ENCODE assay signal across 10 cellular contexts in genomic region chr20:48723308-48724264, GRCh38.
DNase-seq lines count a peak whose midpoint lies in the region; ATAC-seq and TF ChIP-seq lines count a peak whose summit lies in the region.
"Had no signal": no experiment of that assay in that cellular context is flagged by ENCODE, and none has a peak within 500 bp of the region (broad histone marks: within the 10 kb centered on the region; RNA-seq: fewer than 3 reads in every experiment).

No MANE protein-coding gene starts in this region.

- no peak overlapping the region for H3K18ac ChIP-seq in mesendoderm (ENCODE audit: low read length)

- H3K27me3 ChIP-seq in mesendoderm (ENCODE audit: insufficient read depth, low read length, poor library complexity) = no peaks in the 10 kb centered on the region
- H3K27me3 ChIP-seq in uterus = no peaks in the 10 kb centered on the region

- peak overlapping the region; percentile 18 for H3K27ac Mint-ChIP-seq in activated CD4-positive, alpha-beta memory T cell treated with anti-CD3 and anti-CD28 coated beads for 36 hours
- no peak overlapping the region for H3K27ac Mint-ChIP-seq in activated CD4-positive, alpha-beta memory T cell treated with anti-CD3 and anti-CD28 coated beads, Interleukin-2, amount 10 ng/mL, durations not matched to agents 7 days and 5 days
- H3K27ac Mint-ChIP-seq in chondrocyte (ENCODE audit: unreplicated experiment) = peak overlapping the region; percentile 94

- no peaks in the 10 kb centered on the region for H3K9me3 ChIP-seq in uterus

- no CpG with 5 or more reads among the region's 29 CpGs for WGBS in mesendoderm (ENCODE audit: extremely low coverage, insufficient coverage, low lambda C conversion rate)

- intact Hi-C loops in activated CD4-positive, alpha-beta memory T cell treated with anti-CD3 and anti-CD28 coated beads for 36 hours (cut with micrococcal nuclease) = no loop called here
- intact Hi-C loops in uterus (cut with DNase I; ENCODE audit: low total_unique reads) = no loop called here

- CTCF ChIA-PET in activated CD4-positive, alpha-beta memory T cell treated with anti-CD3 and anti-CD28 coated beads for 36 hours (lab: Charles Lee) = no interaction called here
- CTCF ChIA-PET in activated CD4-positive, alpha-beta memory T cell treated with anti-CD3 and anti-CD28 coated beads, Interleukin-2, amount 10 ng/mL, durations not matched to agents 7 days and 5 days (lab: Charles Lee) = no interaction called here

- H2AK5ac ChIP-seq in mesendoderm (ENCODE audit: low read length) = no peak overlapping the region

- H3K36me3 ChIP-seq in mesendoderm (ENCODE audit: control insufficient read depth, insufficient read depth, low read length) (peaks cover 4% of the 10 kb centered on the region), uterus (no peaks in the 10 kb centered on the region)

- H4K5ac ChIP-seq in mesendoderm (ENCODE audit: low read length) = no peak overlapping the region

- H3K36me3 Mint-ChIP-seq in activated CD4-positive, alpha-beta memory T cell treated with anti-CD3 and anti-CD28 coated beads for 36 hours = peaks cover 36% of the 10 kb centered on the region
- peaks cover 79% of the 10 kb centered on the region for H3K36me3 Mint-ChIP-seq in activated CD4-positive, alpha-beta memory T cell treated with anti-CD3 and anti-CD28 coated beads, Interleukin-2, amount 10 ng/mL, durations not matched to agents 7 days and 5 days (ENCODE audit: low read depth)
- peaks cover 2% of the 10 kb centered on the region for H3K36me3 Mint-ChIP-seq in chondrocyte (ENCODE audit: low read depth)

- peaks cover 22% of the 10 kb centered on the region for H3K79me1 ChIP-seq in mesendoderm (ENCODE audit: low read length)

- H4K8ac ChIP-seq in mesendoderm (ENCODE audit: low read depth, low read length) = no peak overlapping the region

- no peak overlapping the region for H3K4me3 Mint-ChIP-seq in activated CD4-positive, alpha-beta memory T cell treated with anti-CD3 and anti-CD28 coated beads for 36 hours
- no peak overlapping the region for H3K4me3 Mint-ChIP-seq in activated CD4-positive, alpha-beta memory T cell treated with anti-CD3 and anti-CD28 coated beads, Interleukin-2, amount 10 ng/mL, durations not matched to agents 7 days and 5 days
- H3K4me3 Mint-ChIP-seq in chondrocyte (ENCODE audit: unreplicated experiment) = no peak overlapping the region

- H3K23ac ChIP-seq in mesendoderm (ENCODE audit: low read length) = no peak overlapping the region

- no peaks in the 10 kb centered on the region for H3K4me1 ChIP-seq in mesendoderm (ENCODE audit: control insufficient read depth, low read depth, low read length)
- H3K4me1 ChIP-seq in uterus = no peaks in the 10 kb centered on the region

- H3K27ac ChIP-seq in mesendoderm (ENCODE audit: low read depth, low read length) (no peak overlapping the region), uterus (peak overlapping the region; percentile 33 to 47)
- H3K27ac ChIP-seq: C4-2B had no signal

- no peak overlapping the region for H3K4ac ChIP-seq in mesendoderm (ENCODE audit: low read depth, low read length)

- TF ChIP-seq CTCF in chondrocyte (IDR thresholded peaks at IDR 0.05) (peak; percentile 70), uterus (IDR thresholded peaks at IDR 0.05) (no peak)

- no peak for DNase-seq in activated CD4-positive, alpha-beta memory T cell treated with anti-CD3 and anti-CD28 coated beads for 36 hours
- DNase-seq in activated CD4-positive, alpha-beta memory T cell treated with anti-CD3 and anti-CD28 coated beads, Interleukin-2, amount 10 ng/mL, durations not matched to agents 7 days and 5 days = no peak
- peak; percentile 32 for DNase-seq in chondrocyte (ENCODE audit: low spot score)
- DNase-seq in mesendoderm = no peak
- peak in 1 of 2 donors; percentile 30 for DNase-seq in uterus
- DNase-seq in stimulated activated CD4-positive, alpha-beta T cell treated with anti-CD3 and anti-CD28 coated beads, Interleukin-1b, Interleukin-23, amount 100 ng/mL, for 48 hours = no peak
- DNase-seq: effector memory CD4-positive, alpha-beta T cell had no signal

- POLR2A ChIA-PET in activated CD4-positive, alpha-beta memory T cell treated with anti-CD3 and anti-CD28 coated beads for 36 hours (lab: Charles Lee) = no interaction called here
- POLR2A ChIA-PET in activated CD4-positive, alpha-beta memory T cell treated with anti-CD3 and anti-CD28 coated beads, Interleukin-2, amount 10 ng/mL, durations not matched to agents 7 days and 5 days (lab: Charles Lee) = interaction anchor here (0.8 to 2.8 kb wide), 3 partner anchors 15 to 28 kb away, joined by 3 to 12 read pairs (median 4); no protein-coding TSS in a partner anchor

- no peak overlapping the region for H2BK120ac ChIP-seq in mesendoderm (ENCODE audit: low read depth, low read length)

- no peak overlapping the region for H3K9ac ChIP-seq in mesendoderm (ENCODE audit: low read length)

- H3K9me3 Mint-ChIP-seq in activated CD4-positive, alpha-beta memory T cell treated with anti-CD3 and anti-CD28 coated beads for 36 hours = no peaks in the 10 kb centered on the region
- no peaks in the 10 kb centered on the region for H3K9me3 Mint-ChIP-seq in activated CD4-positive, alpha-beta memory T cell treated with anti-CD3 and anti-CD28 coated beads, Interleukin-2, amount 10 ng/mL, durations not matched to agents 7 days and 5 days
- H3K9me3 Mint-ChIP-seq in chondrocyte (ENCODE audit: low read depth) = no peaks in the 10 kb centered on the region

- H3K4me3 ChIP-seq in mesendoderm (ENCODE audit: low read length) (no peak overlapping the region), uterus (no peak overlapping the region)

- TF ChIP-seq POLR2A in uterus (IDR thresholded peaks at IDR 0.05) = no peak

- no peak overlapping the region for H3K4me2 ChIP-seq in mesendoderm (ENCODE audit: low read length)

- peaks cover 55% of the 10 kb centered on the region for H3K4me1 Mint-ChIP-seq in activated CD4-positive, alpha-beta memory T cell treated with anti-CD3 and anti-CD28 coated beads for 36 hours (ENCODE audit: low read depth)
- H3K4me1 Mint-ChIP-seq in activated CD4-positive, alpha-beta memory T cell treated with anti-CD3 and anti-CD28 coated beads, Interleukin-2, amount 10 ng/mL, durations not matched to agents 7 days and 5 days = peaks cover 68% of the 10 kb centered on the region
- peaks cover 48% of the 10 kb centered on the region for H3K4me1 Mint-ChIP-seq in chondrocyte (ENCODE audit: low read depth)

- ATAC-seq in HG03159 (IDR thresholded peaks at IDR 0.05; ENCODE audit: unreplicated experiment) (no peak), esophagus mucosa (no peak)

- no peaks in the 10 kb centered on the region for H3K27me3 Mint-ChIP-seq in activated CD4-positive, alpha-beta memory T cell treated with anti-CD3 and anti-CD28 coated beads for 36 hours
- H3K27me3 Mint-ChIP-seq in activated CD4-positive, alpha-beta memory T cell treated with anti-CD3 and anti-CD28 coated beads, Interleukin-2, amount 10 ng/mL, durations not matched to agents 7 days and 5 days = no peaks in the 10 kb centered on the region
- no peaks in the 10 kb centered on the region for H3K27me3 Mint-ChIP-seq in chondrocyte (ENCODE audit: low read depth)

- H3K79me2 ChIP-seq in mesendoderm (ENCODE audit: control insufficient read depth, insufficient read depth, low read length) = no peaks in the 10 kb centered on the region

- no peak overlapping the region for H2BK5ac ChIP-seq in mesendoderm (ENCODE audit: low read length)

- peak overlapping the region; percentile 8 for H3K56ac ChIP-seq in mesendoderm (ENCODE audit: low read length)

- no peak overlapping the region for H2BK15ac ChIP-seq in mesendoderm (replicated peaks; ENCODE audit: low read depth)
